15 cellular contexts compared by ENCODE assay signal in the genomic region with DNA sequence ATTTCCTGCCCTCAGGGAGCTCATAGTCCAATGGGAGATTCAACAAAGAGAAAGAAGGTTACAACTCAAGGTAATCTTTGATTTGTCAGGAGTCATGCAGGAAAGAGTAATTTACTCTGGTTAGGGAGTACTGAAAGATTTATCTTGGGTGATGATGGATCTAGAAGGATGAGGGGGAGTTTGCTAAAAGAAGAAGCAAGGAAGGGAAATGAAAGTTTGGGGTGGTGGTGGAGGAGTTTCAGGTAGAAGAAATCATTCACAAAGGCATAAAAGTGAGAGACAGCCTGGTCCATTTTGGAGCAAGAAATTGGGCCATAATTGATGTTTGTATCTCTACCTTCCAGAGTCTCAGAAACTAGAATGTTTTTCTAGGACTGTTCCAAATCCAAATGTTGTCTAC.
DNase-seq lines count a peak whose midpoint lies in the region; ATAC-seq, FAIRE-seq and TF ChIP-seq lines count a peak whose summit lies in the region.
"Had no signal": no experiment of that assay in that cellular context is flagged by ENCODE, and none has a peak within 500 bp of the region (broad histone marks: within the 10 kb centered on the region; RNA-seq: fewer than 3 reads in every experiment).

No MANE protein-coding gene starts in this region.

- H2AFZ ChIP-seq in OCI-LY3 (ENCODE audit: low read depth, low read length), result no peak overlapping the region

- no peaks in the 10 kb centered on the region for H4K20me1 ChIP-seq in OCI-LY3 (ENCODE audit: insufficient read depth, low read length)

- no peaks in the 10 kb centered on the region for H3K79me2 ChIP-seq in OCI-LY3 (ENCODE audit: low read length)

- peaks cover 7% of the 10 kb centered on the region for H3K36me3 ChIP-seq in OCI-LY3 (replicated peaks; ENCODE audit: low read depth, low read length)
- H3K36me3 ChIP-seq: BE2C had no signal

- TF ChIP-seq POLR2A in GM12891 (IDR thresholded peaks at IDR 0.05; ENCODE audit: low read depth, low read length), result no peak

- peaks cover 30% of the 10 kb centered on the region for H3K4me1 Mint-ChIP-seq in memory B cell
- H3K4me1 Mint-ChIP-seq: CD8-positive, alpha-beta memory T cell had no signal

- peaks cover 4% of the 10 kb centered on the region; the same call in 1 of the 2 replicates for H3K27me3 ChIP-seq in OCI-LY3 (ENCODE audit: low read depth, low read length)
- H3K27me3 ChIP-seq: BE2C had no signal

- H3K4me3 ChIP-seq in OCI-LY3 (ENCODE audit: low read length), result peak overlapping the region; percentile 32

- no peak overlapping the region for H3K9ac ChIP-seq in OCI-LY3 (ENCODE audit: low read length)

- no peaks in the 10 kb centered on the region for H3K9me3 ChIP-seq in OCI-LY3 (ENCODE audit: insufficient read depth, low read length)
- H3K9me3 ChIP-seq: BE2C, Caco-2 had no signal

- peaks cover 1% of the 10 kb centered on the region for H3K9me3 Mint-ChIP-seq in memory B cell
- H3K9me3 Mint-ChIP-seq: HFFc6 had no signal

- FAIRE-seq in GM12891 (lab: Jason Lieb, UNC), result no peak
- FAIRE-seq: A204.1, HepG2, HTR-8/SVneo had no signal

- peak overlapping the region; percentile 4 for H3K4me3 Mint-ChIP-seq in memory B cell
- H3K4me3 Mint-ChIP-seq: CD8-positive, alpha-beta memory T cell; HFFc6 had no signal

- DNase-seq in GM12891 (ENCODE audit: insufficient read length, low spot score) (no peak), memory B cell (ENCODE audit: low spot score in 2 of 2) (no peak), NAMALWA (ENCODE audit: low spot score) (no peak), medulla oblongata (ENCODE audit: extremely low spot score) (no peak)
- DNase-seq: BE2C; Caco-2; CD8-positive, alpha-beta memory T cell; HCEC 1CT; HFFc6 had no signal

- H3K36me3 Mint-ChIP-seq in memory B cell, result no peaks in the 10 kb centered on the region
- H3K36me3 Mint-ChIP-seq: CD8-positive, alpha-beta memory T cell had no signal

- H3K4me1 ChIP-seq in OCI-LY3 (ENCODE audit: low read length), result peaks cover 64% of the 10 kb centered on the region
- H3K4me1 ChIP-seq: BE2C, Caco-2 had no signal

- ATAC-seq in memory B cell (ENCODE audit: low read depth) (no peak), GM18861 (IDR thresholded peaks at IDR 0.05; ENCODE audit: unreplicated experiment) (no peak), HG02642 (IDR thresholded peaks at IDR 0.05; ENCODE audit: poor library complexity, unreplicated experiment) (no peak)
- ATAC-seq: HepG2 had no signal

- no peak for TF ChIP-seq CTCF in OCI-LY3 (IDR thresholded peaks at IDR 0.05; ENCODE audit: low read depth, low read length)

- peak overlapping the region; percentile 78 for H3K27ac ChIP-seq in OCI-LY3 (ENCODE audit: low read length)

- H3K27ac Mint-ChIP-seq in memory B cell, result peak overlapping the region; percentile 88
- H3K27ac Mint-ChIP-seq: CD8-positive, alpha-beta memory T cell; HFFc6 had no signal

- peaks cover 3% of the 10 kb centered on the region for H3K27me3 Mint-ChIP-seq in memory B cell

- peak overlapping the region; percentile 69 for H3K4me2 ChIP-seq in OCI-LY3 (ENCODE audit: low read length)

TF ChIP-seq in GM12891, 5 proteins besides CTCF, POLR2A, EP300 and RAD21:
- TF ChIP-seq PAX5 (IDR thresholded peaks at IDR 0.05; ENCODE audit: insufficient read depth, low read length, severe bottlenecking), result no peak
- peak; percentile 83 for TF ChIP-seq SPI1 (IDR thresholded peaks at IDR 0.05; ENCODE audit: low read depth, low read length)
TF ChIP-seq in GM12891: peak in this region for 1.
